In the genomic region with DNA sequence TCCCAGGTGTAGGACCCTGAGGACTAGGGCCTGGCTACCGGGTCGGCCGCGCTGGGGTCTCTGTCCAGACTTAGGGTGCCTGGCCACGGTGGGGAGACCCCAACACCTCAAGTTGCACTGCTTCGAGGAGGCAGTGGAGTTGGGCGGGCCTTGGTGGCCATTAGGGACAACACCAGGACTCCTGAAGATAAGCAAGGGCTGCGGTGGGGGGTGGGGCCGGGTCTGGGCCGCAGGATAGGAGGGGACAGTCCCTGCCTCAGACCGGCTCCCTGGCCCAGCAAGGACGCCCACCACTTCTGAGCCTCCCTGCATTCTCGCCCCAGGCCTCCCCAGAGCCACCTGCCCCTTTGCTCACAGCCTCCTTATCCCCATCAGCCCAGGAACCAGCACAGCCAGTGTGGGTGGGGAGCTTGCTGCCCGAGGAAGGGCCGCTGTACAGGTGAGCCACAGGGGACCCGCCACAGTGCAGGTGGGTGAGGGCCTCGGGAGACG, we compare ENCODE assay signal across 15 cellular contexts. TPM values are rescaled to one million over a fixed set of nuclear protein-coding genes. Genes with fewer than 3 reads are reported as not detected.
A peak's percentile ranks its signal among the peaks of the same experiment; 100 is the strongest.
DNase-seq lines count a peak whose midpoint lies in the region; TF ChIP-seq lines count a peak whose summit lies in the region.
"Had no signal": no experiment of that assay in that cellular context is flagged by ENCODE, and none has a peak within 500 bp of the region (broad histone marks: within the 10 kb centered on the region; RNA-seq: fewer than 3 reads in every experiment).

No MANE protein-coding gene starts in this region.

- DNase-seq in left ventricle myocardium inferior (no peak), right atrium auricular region (ENCODE audit: low spot score) (no peak), erythroblast (lab: John Stamatoyannopoulos, UW) (peak; percentile 88 to 94), testis (no peak), SK-N-DZ (ENCODE audit: low spot score) (no peak), amygdala (lab: John Stamatoyannopoulos, UW) (no peak)
- DNase-seq: 8988T, Calu3, DMS79 treated with DMSO at 0.1 percent for 48 hours, GF-D8, GOT3, H7, HFFc6 had no signal

- H3K9ac ChIP-seq in skeletal muscle tissue (ENCODE audit: low read depth in 1 of 3, low read length in 3 of 3), result peak overlapping the region in 2 of 3 donors; percentile 33 to 81
- H3K9ac ChIP-seq: BLaER1 had no signal

- H3K36me3 ChIP-seq in left ventricle myocardium inferior (peaks cover 6% of the 10 kb centered on the region), right atrium auricular region (no peaks in the 10 kb centered on the region), skeletal muscle tissue (ENCODE audit: control insufficient read depth in 3 of 3, insufficient read depth in 3 of 3, low read length in 3 of 3) (no peaks in the 10 kb centered on the region), testis (ENCODE audit: low read depth, missing control alignments) (no peaks in the 10 kb centered on the region)
- H3K36me3 ChIP-seq: BLaER1 had no signal

- H3K4me3 ChIP-seq in left ventricle myocardium inferior, result no peak overlapping the region
- no peak overlapping the region for H3K4me3 ChIP-seq in right atrium auricular region
- H3K4me3 ChIP-seq in skeletal muscle tissue (ENCODE audit: low read length in 3 of 3), result no peak overlapping the region
- H3K4me3 ChIP-seq in testis, result no peak overlapping the region
- H3K4me3 ChIP-seq: BLaER1 had no signal

- H3K9me3 ChIP-seq in left ventricle myocardium inferior (replicated peaks), result no peaks in the 10 kb centered on the region
- no peaks in the 10 kb centered on the region for H3K9me3 ChIP-seq in right atrium auricular region
- no peaks in the 10 kb centered on the region for H3K9me3 ChIP-seq in skeletal muscle tissue (ENCODE audit: control insufficient read depth in 3 of 3, low read length in 3 of 3)
- H3K9me3 ChIP-seq in testis, result no peaks in the 10 kb centered on the region
- H3K9me3 ChIP-seq: BLaER1 had no signal

- intact Hi-C loops in left ventricle myocardium inferior (cut with micrococcal nuclease), result no loop called here
- intact Hi-C loops in testis (cut with DNase I; ENCODE audit: low total_unique reads), result no loop called here

- TF ChIP-seq CTCF in left ventricle myocardium inferior (IDR thresholded peaks at IDR 0.05; ENCODE audit: borderline replicate concordance) (no peak), right atrium auricular region (IDR thresholded peaks at IDR 0.05) (no peak), testis (IDR thresholded peaks at IDR 0.05) (no peak)

- H3K4me1 ChIP-seq in left ventricle myocardium inferior, result peaks cover 66% of the 10 kb centered on the region
- peaks cover 0 to 55% of the 10 kb centered on the region in 2 donors for H3K4me1 ChIP-seq in right atrium auricular region
- H3K4me1 ChIP-seq in skeletal muscle tissue (ENCODE audit: control insufficient read depth in 3 of 3, insufficient read depth in 3 of 3, low read length in 3 of 3), result peaks cover 63 to 95% (median 84%) of the 10 kb centered on the region in 3 donors
- H3K4me1 ChIP-seq in testis, result peaks cover 9% of the 10 kb centered on the region

- H3K27me3 ChIP-seq in left ventricle myocardium inferior (ENCODE audit: low read depth) (no peaks in the 10 kb centered on the region), right atrium auricular region (no peaks in the 10 kb centered on the region), skeletal muscle tissue (ENCODE audit: control insufficient read depth in 3 of 3, insufficient read depth in 3 of 3, low read length in 3 of 3) (no peaks in the 10 kb centered on the region), testis (no peaks in the 10 kb centered on the region)
- H3K27me3 ChIP-seq: BLaER1 had no signal

- H3K27ac ChIP-seq in left ventricle myocardium inferior (replicated peaks) (peak overlapping the region; percentile 76), right atrium auricular region (no peak overlapping the region), skeletal muscle tissue (ENCODE audit: low read depth, low read length) (peak overlapping the region; percentile 25), testis (no peak overlapping the region)
- H3K27ac ChIP-seq: BLaER1 had no signal

- WGBS in testis, 2 donors, result 84 to 89% methylated on average over 5 to 18 of the region's 18 CpGs

- no peak for TF ChIP-seq POLR2A in erythroblast (IDR thresholded peaks at IDR 0.05; ENCODE audit: low read length)
- no peak for TF ChIP-seq POLR2A in testis (IDR thresholded peaks at IDR 0.05)

RNA-seq across cellular contexts. Expression of gene MXD4, which starts 5.5 kb away (rescaled TPM):
- 40.4 TPM for total RNA-seq in left ventricle myocardium inferior
- total RNA-seq in right atrium auricular region, result 10 to 100 TPM; 33.4 to 34.9 TPM
- total RNA-seq in skeletal muscle tissue, result 21.4 TPM
- 10 to 100 TPM; 73.8 to 76.4 TPM for total RNA-seq in testis
- polyA plus RNA-seq in testis (ENCODE audit: insufficient read depth, low read depth, low replicate concordance), result 51.6 TPM
- 24.6 and 29.0 TPM in 2 replicates for polyA plus RNA-seq in SK-N-DZ (2014; cell fraction: cytosol; rRNA removed)
- 38.6 and 38.7 TPM in 2 replicates for polyA plus RNA-seq in SK-N-DZ (2014; cell fraction: nucleus; rRNA removed)

RNA-seq across cellular contexts. Expression of gene HAUS3, which starts 25.4 kb away (rescaled TPM):
- total RNA-seq in left ventricle myocardium inferior (6.4 TPM), right atrium auricular region (1 to 10 TPM; 3.7 to 4.1 TPM), skeletal muscle tissue (6.8 TPM), testis (10 to 100 TPM; 40.1 to 44.0 TPM)
- polyA plus RNA-seq in testis (ENCODE audit: insufficient read depth, low read depth, low replicate concordance), result 13.8 TPM
- 16.7 and 22.6 TPM in 2 replicates for polyA plus RNA-seq in SK-N-DZ (2014; cell fraction: cytosol; rRNA removed)
- 34.7 and 51.8 TPM in 2 replicates for polyA plus RNA-seq in SK-N-DZ (2014; cell fraction: nucleus; rRNA removed)

RNA-seq across cellular contexts. Expression of gene POLN, which starts 25.4 kb away (rescaled TPM):
- total RNA-seq in left ventricle myocardium inferior (2.2 TPM), right atrium auricular region (1 to 10 TPM; 1.3 to 2.8 TPM), skeletal muscle tissue (4.2 TPM), testis (10 to 100 TPM; 22.9 to 23.7 TPM)
- polyA plus RNA-seq in testis (ENCODE audit: insufficient read depth, low read depth, low replicate concordance), result 12.2 TPM
- 0.07 and 0.17 TPM in 2 replicates for polyA plus RNA-seq in SK-N-DZ (2014; cell fraction: cytosol; rRNA removed)
- polyA plus RNA-seq in SK-N-DZ (2014; cell fraction: nucleus; rRNA removed), result not detected in 2 replicates

Comparison
In these comparisons a context has a peak if more than half of its experiments do, and no peak if none do; other contexts are left out.
1. H3K27ac ChIP-seq: peak in left ventricle myocardium inferior (single experiment) and skeletal muscle tissue (single experiment); none in right atrium auricular region (0 of 2) and testis (0 of 2).
2. DNase-seq: peak in erythroblast (2 of 2); none in left ventricle myocardium inferior (single experiment), right atrium auricular region (single experiment), testis (single experiment), SK-N-DZ (single experiment) and amygdala (0 of 56).